In the genomic region with DNA sequence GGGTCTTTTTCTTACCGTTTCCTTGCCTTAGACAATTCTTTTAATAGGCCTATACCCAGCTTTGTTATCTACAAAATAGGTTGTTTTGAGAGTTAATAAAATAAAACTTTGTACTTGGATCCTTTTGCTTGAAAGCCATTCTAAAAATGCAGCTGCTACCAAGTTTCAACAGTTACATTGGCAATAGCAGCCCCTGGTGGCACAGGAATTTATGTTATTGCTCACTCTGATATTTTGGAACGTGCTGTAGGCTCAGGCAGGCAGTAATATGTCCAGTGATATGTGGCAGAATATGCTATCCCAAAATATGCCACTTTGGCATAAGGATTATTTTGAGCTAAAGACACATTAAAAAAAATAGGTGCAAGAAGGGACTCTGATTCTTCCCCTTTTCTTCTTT, we compare ENCODE assay signal across 8 cellular contexts. TPM values are rescaled to one million over a fixed set of nuclear protein-coding genes. Genes with fewer than 3 reads are reported as not detected.
DNase-seq lines count a peak whose midpoint lies in the region; ATAC-seq and TF ChIP-seq lines count a peak whose summit lies in the region.

No MANE protein-coding gene starts in this region.

- DNase-seq in MCF 10A (ENCODE audit: unreplicated experiment) (peak; percentile 29), breast epithelium (ENCODE audit: low spot score in 2 of 2) (no peak), MV-4-11 (lab: John Stamatoyannopoulos, UW) (peak; percentile 18), endodermal cell (no peak), upper lobe of right lung (no peak), kidney glomerular epithelial cell (lab: John Stamatoyannopoulos, UW) (no peak)
- DNase-seq in stimulated activated CD4-positive, alpha-beta T cell treated with anti-CD3 and anti-CD28 coated beads, Interleukin-15, amount 100 ng/mL, for 24 hours = no peak

- POLR2A ChIA-PET in MCF 10A (lab: Yijun Ruan, JAX) = interaction anchor here (1.0 to 1.6 kb wide), 2 partner anchors 9 to 227 kb away, joined by 3 read pairs; no protein-coding TSS in a partner anchor

- no peak for TF ChIP-seq POLR2A in breast epithelium (IDR thresholded peaks at IDR 0.05)

- no peaks in the 10 kb centered on the region for H3K27me3 ChIP-seq in breast epithelium
- H3K27me3 ChIP-seq in endodermal cell (ENCODE audit: control insufficient read depth, insufficient read depth, low read length, poor library complexity, severe bottlenecking) = no peaks in the 10 kb centered on the region
- H3K27me3 ChIP-seq in upper lobe of right lung = no peaks in the 10 kb centered on the region

- ATAC-seq in upper lobe of right lung (no peak), GM18861 (IDR thresholded peaks at IDR 0.05; ENCODE audit: unreplicated experiment) (no peak)

- no peaks in the 10 kb centered on the region for H3K27me3 Mint-ChIP-seq in MCF 10A (ENCODE audit: insufficient read depth, unreplicated experiment)
- H3K27me3 Mint-ChIP-seq in endodermal cell (ENCODE audit: insufficient read depth) = no peaks in the 10 kb centered on the region

- no peaks in the 10 kb centered on the region for H3K36me3 Mint-ChIP-seq in MCF 10A (ENCODE audit: insufficient read depth, unreplicated experiment)
- no peaks in the 10 kb centered on the region for H3K36me3 Mint-ChIP-seq in endodermal cell (ENCODE audit: low read depth)

- H3K9me3 Mint-ChIP-seq in MCF 10A (ENCODE audit: unreplicated experiment) (no peaks in the 10 kb centered on the region), endodermal cell (no peaks in the 10 kb centered on the region)

- H3K4me1 ChIP-seq in breast epithelium (no peaks in the 10 kb centered on the region), endodermal cell (ENCODE audit: control insufficient read depth, insufficient read depth, low read length) (no peaks in the 10 kb centered on the region), upper lobe of right lung (no peaks in the 10 kb centered on the region)

- no peak overlapping the region for H3K27ac ChIP-seq in breast epithelium
- no peak overlapping the region for H3K27ac ChIP-seq in endodermal cell (ENCODE audit: low read depth, low read length)
- H3K27ac ChIP-seq in upper lobe of right lung = no peak overlapping the region

- 76% methylated on average over 2 of the region's 2 CpGs; no CpG with 5 or more reads in 1 of the 2 experiments for WGBS in endodermal cell (ENCODE audit: insufficient coverage in 1 of 2, insufficient read length in 1 of 2), 2 experiments

- no peaks in the 10 kb centered on the region for H3K36me3 ChIP-seq in breast epithelium
- no peaks in the 10 kb centered on the region for H3K36me3 ChIP-seq in endodermal cell (ENCODE audit: control insufficient read depth, insufficient read depth, low read length)
- H3K36me3 ChIP-seq in upper lobe of right lung = no peaks in the 10 kb centered on the region

- H3K27ac Mint-ChIP-seq in MCF 10A (ENCODE audit: low read depth, unreplicated experiment) = no peak overlapping the region
- no peak overlapping the region for H3K27ac Mint-ChIP-seq in endodermal cell

- H3K4me3 Mint-ChIP-seq in MCF 10A (ENCODE audit: unreplicated experiment) (no peak overlapping the region), endodermal cell (no peak overlapping the region)

- H3K9ac ChIP-seq in endodermal cell (ENCODE audit: extremely low read depth, low read length, poor library complexity, severe bottlenecking) = no peak overlapping the region

- CTCF ChIA-PET in MCF 10A (lab: Yijun Ruan, JAX) = interaction anchor here (0.6 to 2.9 kb wide), 11 partner anchors 9 to 467 kb away, joined by 3 to 11 read pairs (median 3); no protein-coding TSS in a partner anchor

- intact Hi-C loops in MCF 10A (cut with micrococcal nuclease) = loop anchor here (2.0 to 10.0 kb wide), 2 partner anchors 364 to 764 kb away; a partner anchor contains a TSS
- intact Hi-C loops in breast epithelium (cut with DNase I; ENCODE audit: low total_unique reads) = no loop called here
- intact Hi-C loops in upper lobe of right lung (cut with DNase I) = no loop called here

- H3K9me3 ChIP-seq in breast epithelium (no peaks in the 10 kb centered on the region), endodermal cell (ENCODE audit: control insufficient read depth, low read length) (no peaks in the 10 kb centered on the region), upper lobe of right lung (no peaks in the 10 kb centered on the region)

- H3K4me1 Mint-ChIP-seq in MCF 10A (ENCODE audit: insufficient read depth, unreplicated experiment) (no peaks in the 10 kb centered on the region), endodermal cell (no peaks in the 10 kb centered on the region)

- H3K4me3 ChIP-seq in breast epithelium (no peak overlapping the region), endodermal cell (ENCODE audit: low read length) (no peak overlapping the region), upper lobe of right lung (no peak overlapping the region)

- no TSS peak for BruUV-seq in MCF 10A (replicated peaks; lab: Mats Ljungman, UMichigan)

- TF ChIP-seq CTCF in MCF 10A (IDR thresholded peaks at IDR 0.05; ENCODE audit: unreplicated experiment) (peak; percentile 37), breast epithelium (IDR thresholded peaks at IDR 0.05) (no peak), endodermal cell (conservative IDR thresholded peaks at IDR 0.05) (peak; percentile 62), upper lobe of right lung (IDR thresholded peaks at IDR 0.05) (peak; percentile 12)

RNA-seq across cellular contexts. Expression of a gene that starts 6.7 kb away (rescaled TPM):
- total RNA-seq in MCF 10A (2022) (33.8 and 38.7 TPM in 2 replicates), breast epithelium (10 to 100 TPM; 38.4 to 63.8 (median 56.4) TPM), endodermal cell (10 to 100 TPM; 27.8 to 28.4 TPM), upper lobe of right lung (30.3 TPM)
- polyA plus RNA-seq in endodermal cell (2013, experiment 1 of 2) = 37.4 TPM
- 39.8 TPM for polyA plus RNA-seq in endodermal cell (2013, experiment 2 of 2)

RNA-seq across cellular contexts. Expression of a gene that starts 10.4 kb away (rescaled TPM):
- total RNA-seq in MCF 10A (2022) (176 and 203 TPM in 2 replicates), breast epithelium (100 to 1,000 TPM in 1 of 3 donors, 10 to 100 TPM in 2; 73.3 to 119 (median 82.9) TPM), endodermal cell (100 to 1,000 TPM; 259 to 315 TPM), upper lobe of right lung (88.2 TPM)
- 229 TPM for polyA plus RNA-seq in endodermal cell (2013, experiment 1 of 2)
- polyA plus RNA-seq in endodermal cell (2013, experiment 2 of 2) = 214 TPM

RNA-seq across cellular contexts. Expression of a gene that starts 45.0 kb away (rescaled TPM):
- total RNA-seq in MCF 10A (2022) = 1.7 and 2.3 TPM in 2 replicates
- total RNA-seq in breast epithelium = 1 to 10 TPM; 3.5 to 4.0 (median 3.6) TPM
- 10 to 100 TPM; 15.1 to 19.0 TPM for total RNA-seq in endodermal cell
- 8.7 TPM for polyA plus RNA-seq in endodermal cell (2013, experiment 1 of 2)
- polyA plus RNA-seq in endodermal cell (2013, experiment 2 of 2) = 11.9 TPM
- total RNA-seq in upper lobe of right lung = 1.5 TPM

Comparison
In these comparisons a context has a peak if more than half of its experiments do, and no peak if none do; other contexts are left out.
1. DNase-seq: peak in MCF 10A (single experiment) and MV-4-11 (single experiment); none in breast epithelium (0 of 2), endodermal cell (single experiment), upper lobe of right lung (single experiment), stimulated activated CD4-positive, alpha-beta T cell treated with anti-CD3 and anti-CD28 coated beads, Interleukin-15, amount 100 ng/mL, for 24 hours (single experiment) and kidney glomerular epithelial cell (single experiment).
2. CTCF ChIP-seq: peak in MCF 10A (single experiment), endodermal cell (single experiment) and upper lobe of right lung (single experiment); none in breast epithelium (0 of 3).